Comparison of ENCODE assay signal across 1 cellular context in the genomic region with DNA sequence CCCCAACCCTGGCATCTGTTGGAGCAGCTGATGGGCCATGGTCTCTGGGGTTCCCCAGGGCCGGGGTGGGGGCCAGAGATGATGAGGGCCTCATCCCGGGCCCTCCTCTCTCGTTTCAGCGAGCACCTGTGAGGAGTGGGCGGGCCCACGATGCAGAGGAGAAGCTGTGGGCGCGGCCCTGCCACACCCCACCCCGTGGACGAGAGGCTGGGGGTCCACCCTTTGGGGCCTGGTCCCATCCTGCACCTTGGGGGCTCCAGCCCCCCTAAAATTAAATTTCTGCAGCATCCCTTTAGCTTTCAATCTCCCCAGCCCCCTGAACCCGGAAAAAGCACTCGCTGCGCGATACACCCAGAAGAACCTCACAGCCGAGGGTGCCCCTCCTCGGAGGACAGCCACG.
TF ChIP-seq lines count a peak whose summit lies in the region.

No MANE protein-coding gene starts in this region.

TF ChIP-seq in HCT116, 20 proteins besides CTCF, POLR2A, EP300 and RAD21:
- no peak for TF ChIP-seq EZH2phosphoT487 (IDR thresholded peaks at IDR 0.05; ENCODE audit: borderline replicate concordance)
- TF ChIP-seq ELF1 (IDR thresholded peaks at IDR 0.05; ENCODE audit: borderline replicate concordance, low read depth): no peak
- TF ChIP-seq, protein P1, sequence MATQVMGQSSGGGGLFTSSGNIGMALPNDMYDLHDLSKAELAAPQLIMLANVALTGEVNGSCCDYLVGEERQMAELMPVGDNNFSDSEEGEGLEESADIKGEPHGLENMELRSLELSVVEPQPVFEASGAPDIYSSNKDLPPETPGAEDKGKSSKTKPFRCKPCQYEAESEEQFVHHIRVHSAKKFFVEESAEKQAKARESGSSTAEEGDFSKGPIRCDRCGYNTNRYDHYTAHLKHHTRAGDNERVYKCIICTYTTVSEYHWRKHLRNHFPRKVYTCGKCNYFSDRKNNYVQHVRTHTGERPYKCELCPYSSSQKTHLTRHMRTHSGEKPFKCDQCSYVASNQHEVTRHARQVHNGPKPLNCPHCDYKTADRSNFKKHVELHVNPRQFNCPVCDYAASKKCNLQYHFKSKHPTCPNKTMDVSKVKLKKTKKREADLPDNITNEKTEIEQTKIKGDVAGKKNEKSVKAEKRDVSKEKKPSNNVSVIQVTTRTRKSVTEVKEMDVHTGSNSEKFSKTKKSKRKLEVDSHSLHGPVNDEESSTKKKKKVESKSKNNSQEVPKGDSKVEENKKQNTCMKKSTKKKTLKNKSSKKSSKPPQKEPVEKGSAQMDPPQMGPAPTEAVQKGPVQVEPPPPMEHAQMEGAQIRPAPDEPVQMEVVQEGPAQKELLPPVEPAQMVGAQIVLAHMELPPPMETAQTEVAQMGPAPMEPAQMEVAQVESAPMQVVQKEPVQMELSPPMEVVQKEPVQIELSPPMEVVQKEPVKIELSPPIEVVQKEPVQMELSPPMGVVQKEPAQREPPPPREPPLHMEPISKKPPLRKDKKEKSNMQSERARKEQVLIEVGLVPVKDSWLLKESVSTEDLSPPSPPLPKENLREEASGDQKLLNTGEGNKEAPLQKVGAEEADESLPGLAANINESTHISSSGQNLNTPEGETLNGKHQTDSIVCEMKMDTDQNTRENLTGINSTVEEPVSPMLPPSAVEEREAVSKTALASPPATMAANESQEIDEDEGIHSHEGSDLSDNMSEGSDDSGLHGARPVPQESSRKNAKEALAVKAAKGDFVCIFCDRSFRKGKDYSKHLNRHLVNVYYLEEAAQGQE (IDR thresholded peaks at IDR 0.05; ENCODE audit: low read depth): no peak
- no peak for TF ChIP-seq EGR1 (IDR thresholded peaks at IDR 0.05; ENCODE audit: low read depth)
- no peak for TF ChIP-seq SIN3A (IDR thresholded peaks at IDR 0.05; ENCODE audit: low read depth)
- no peak for TF ChIP-seq YY1 (IDR thresholded peaks at IDR 0.05; ENCODE audit: extremely low read depth, insufficient replicate concordance, low read depth, low read length)
- no peak for TF ChIP-seq EZH2 (IDR thresholded peaks at IDR 0.05)
- no peak for TF ChIP-seq SRF (IDR thresholded peaks at IDR 0.05; ENCODE audit: low read depth)
- TF ChIP-seq CBX3 (IDR thresholded peaks at IDR 0.05; ENCODE audit: low read depth): no peak
- no peak for TF ChIP-seq CEBPB (IDR thresholded peaks at IDR 0.05; ENCODE audit: low read depth)
- no peak for TF ChIP-seq ZFX (IDR thresholded peaks at IDR 0.05)
- TF ChIP-seq, protein P2, sequence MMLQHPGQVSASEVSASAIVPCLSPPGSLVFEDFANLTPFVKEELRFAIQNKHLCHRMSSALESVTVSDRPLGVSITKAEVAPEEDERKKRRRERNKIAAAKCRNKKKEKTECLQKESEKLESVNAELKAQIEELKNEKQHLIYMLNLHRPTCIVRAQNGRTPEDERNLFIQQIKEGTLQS (IDR thresholded peaks at IDR 0.05): no peak
- no peak for TF ChIP-seq ZNF274 (IDR thresholded peaks at IDR 0.05; ENCODE audit: low read depth, low read length)
